ENCODE assay signal across 26 cellular contexts in genomic region chr1:8551613-8552093, GRCh38.
DNase-seq lines count a peak whose midpoint lies in the region; ATAC-seq, FAIRE-seq and TF ChIP-seq lines count a peak whose summit lies in the region.
"Had no signal": no experiment of that assay in that cellular context is flagged by ENCODE, and none has a peak within 500 bp of the region (broad histone marks: within the 10 kb centered on the region; RNA-seq: fewer than 3 reads in every experiment).

No MANE protein-coding gene starts in this region.

- no peaks in the 10 kb centered on the region for H3K9me3 Mint-ChIP-seq in WTC11
- H3K9me3 Mint-ChIP-seq: activated naive CD4-positive, alpha-beta T cell treated with anti-CD3 and anti-CD28 coated beads, Interleukin-2, amount 50 U/mL, for 72 hours; CD14-positive monocyte; natural killer cell; T-helper 1 cell treated with Interleukin-12 subunit alpha and Interleukin-12 subunit beta and Interleukin-4 antibody, amounts not matched to agents 30 μg/mL and 1 μg/mL, for 36 hours had no signal

- peaks cover 7% of the 10 kb centered on the region for H3K79me2 ChIP-seq in keratinocyte (ENCODE audit: control insufficient read depth, insufficient read depth, low read length)

- POLR2A ChIA-PET in WTC11 (lab: Charles Lee): no interaction called here

- no peak overlapping the region for H3K4me2 ChIP-seq in keratinocyte (ENCODE audit: control insufficient read depth, extremely low read depth, insufficient read depth, low read depth, low read length)

- H2AFZ ChIP-seq in keratinocyte (ENCODE audit: control insufficient read depth, low read length): no peak overlapping the region

- H3K27ac ChIP-seq in keratinocyte (ENCODE audit: control insufficient read depth, insufficient read depth, low read length) (no peak overlapping the region), pancreas (peak overlapping the region; percentile 23 to 55 (median 38)), left lung (no peak overlapping the region)
- H3K27ac ChIP-seq: ascending aorta, epithelial cell of prostate, heart left ventricle, ovary, RWPE1 had no signal

- H3K36me3 Mint-ChIP-seq in WTC11: peaks cover 27% of the 10 kb centered on the region
- H3K36me3 Mint-ChIP-seq: natural killer cell had no signal

- H3K27me3 Mint-ChIP-seq in WTC11 (ENCODE audit: low read depth): no peaks in the 10 kb centered on the region

- H3K9me1 ChIP-seq in keratinocyte (ENCODE audit: control insufficient read depth, extremely low read depth, insufficient read depth, low read length): no peaks in the 10 kb centered on the region

- H3K27me3 ChIP-seq in keratinocyte (ENCODE audit: control insufficient read depth, extremely low read depth, insufficient read depth, low read length): no peaks in the 10 kb centered on the region
- no peaks in the 10 kb centered on the region for H3K27me3 ChIP-seq in pancreas
- H3K27me3 ChIP-seq in left lung: no peaks in the 10 kb centered on the region
- H3K27me3 ChIP-seq: ascending aorta, heart left ventricle, ovary had no signal

- H3K4me1 ChIP-seq in keratinocyte (ENCODE audit: control insufficient read depth, extremely low read depth, insufficient read depth, low read length) (peaks cover 10% of the 10 kb centered on the region), pancreas (peaks cover 5 to 30% (median 27%) of the 10 kb centered on the region in 3 donors), left lung (peaks cover 0 to 7% of the 10 kb centered on the region in 2 donors)
- H3K4me1 ChIP-seq: ascending aorta had no signal

- in situ Hi-C loops in G401 (cut with HindIII; ENCODE audit: low sequenced_read_pairs): no loop called here

- intact Hi-C loops in pancreas (cut with DNase I): loop anchor here in 1 of 3 donors (10.0 kb wide), 1 partner anchor 173 kb away; no protein-coding TSS in a partner anchor
- intact Hi-C loops in left lung (cut with DNase I): no loop called here

- H3K9me3 ChIP-seq in keratinocyte (ENCODE audit: control insufficient read depth, low read depth, low read length): no peaks in the 10 kb centered on the region
- no peaks in the 10 kb centered on the region for H3K9me3 ChIP-seq in pancreas
- no peaks in the 10 kb centered on the region for H3K9me3 ChIP-seq in left lung
- H3K9me3 ChIP-seq: ascending aorta, heart left ventricle, ovary had no signal

- ATAC-seq in WTC11 (no peak), pancreas (peak; percentile 77 to 88 (median 81)), HG02571 (IDR thresholded peaks at IDR 0.05; ENCODE audit: unreplicated experiment) (no peak), left lung (no peak)
- ATAC-seq: activated naive CD4-positive, alpha-beta T cell treated with anti-CD3 and anti-CD28 coated beads, Interleukin-2, amount 50 U/mL, for 72 hours; heart left ventricle; natural killer cell; right cardiac atrium had no signal

- H3K36me3 ChIP-seq in keratinocyte (ENCODE audit: control insufficient read depth in 2 of 2, extremely low read depth in 1 of 2, insufficient read depth in 2 of 2, low read length in 2 of 2) (peaks cover 0 to 1% of the 10 kb centered on the region in 2 experiments), pancreas (no peaks in the 10 kb centered on the region), left lung (no peaks in the 10 kb centered on the region)
- H3K36me3 ChIP-seq: ascending aorta, ovary had no signal

- peak overlapping the region; percentile 49 for H3K27ac Mint-ChIP-seq in WTC11
- H3K27ac Mint-ChIP-seq: CD14-positive monocyte; T-helper 1 cell treated with Interleukin-12 subunit alpha and Interleukin-12 subunit beta and Interleukin-4 antibody, amounts not matched to agents 30 μg/mL and 1 μg/mL, for 36 hours had no signal

- TF ChIP-seq CTCF in WTC11 (IDR thresholded peaks at IDR 0.05) (no peak), keratinocyte (optimal IDR thresholded peaks at IDR 0.05 in 1 of 3, IDR thresholded peaks at IDR 0.05 in 1 of 3, conservative IDR thresholded peaks at IDR 0.05 in 1 of 3; ENCODE audit: extremely low read depth in 1 of 3, insufficient read depth in 2 of 3, low read length in 3 of 3) (no peak), pancreas (IDR thresholded peaks at IDR 0.05) (no peak), left lung (IDR thresholded peaks at IDR 0.05) (no peak)

- dilution Hi-C loops in keratinocyte (cut with MboI; ENCODE audit: extremely low pct_ligation_motif_present, low sequenced_read_pairs): no loop called here

- H3K9ac ChIP-seq in keratinocyte (ENCODE audit: control insufficient read depth, extremely low read depth, insufficient read depth, low read length): no peak overlapping the region

- peaks cover 14% of the 10 kb centered on the region for H3K4me1 Mint-ChIP-seq in WTC11

- H4K20me1 ChIP-seq in keratinocyte (ENCODE audit: control insufficient read depth, extremely low read depth, insufficient read depth, low read length): no peaks in the 10 kb centered on the region

- H3K4me3 ChIP-seq in keratinocyte (ENCODE audit: control insufficient read depth in 2 of 3, extremely low read depth in 1 of 3, insufficient read depth in 2 of 3, low read depth in 1 of 3, low read length in 3 of 3) (no peak overlapping the region), pancreas (no peak overlapping the region), left lung (no peak overlapping the region)
- H3K4me3 ChIP-seq: ascending aorta, heart left ventricle, ovary had no signal

- FAIRE-seq in GM19239 (lab: Jason Lieb, UNC): peak; percentile 47
- peak; percentile 9 for FAIRE-seq in keratinocyte (lab: Jason Lieb, UNC)
- no peak for FAIRE-seq in pancreas (lab: Jason Lieb, UNC)

- DNase-seq in GM19239 (ENCODE audit: insufficient read length, low spot score) (no peak), WTC11 (ENCODE audit: low spot score) (no peak), keratinocyte (ENCODE audit: low read depth, low spot score) (no peak), pancreas (peak in 2 of 6 donors; percentile 15 to 27), left lung (no peak), G401 (ENCODE audit: low spot score) (no peak), AML-193 (lab: John Stamatoyannopoulos, UW) (no peak)
- DNase-seq: activated CD4-positive, alpha-beta T cell treated with anti-CD3 and anti-CD28 coated beads for 4 hours; heart left ventricle; KG1; left cardiac atrium; midbrain; natural killer cell; NCI-H146; NCI-H526 treated with DMSO at 0.1 percent for 48 hours; ovary; right cardiac atrium; stimulated activated CD4-positive, alpha-beta T cell treated with anti-CD3 and anti-CD28 coated beads, Interleukin-12 subunit alpha, Interleukin-12 subunit beta, amount 100 ng/mL, for 4 hours; stimulated activated naive CD4-positive, alpha-beta T cell treated with Interleukin-2 at 50 U/mL for 16 hours had no signal

- WGBS in pancreas, 2 donors: 5 to 6% methylated on average over 3 of the region's 3 CpGs

- H3K4me3 Mint-ChIP-seq in WTC11: no peak overlapping the region
- H3K4me3 Mint-ChIP-seq: CD14-positive monocyte; natural killer cell; T-helper 1 cell treated with Interleukin-12 subunit alpha and Interleukin-12 subunit beta and Interleukin-4 antibody, amounts not matched to agents 30 μg/mL and 1 μg/mL, for 36 hours had no signal

- CTCF ChIA-PET in WTC11 (lab: Charles Lee): interaction anchor here (1.2 to 2.1 kb wide), 2 partner anchors 10 to 298 kb away, joined by 6 to 14 read pairs; no protein-coding TSS in a partner anchor

TF ChIP-seq in WTC11, 78 proteins besides CTCF, POLR2A, EP300 and RAD21 (continues in another document):
- TF ChIP-seq PREB (CRISPR knock-in tag; IDR thresholded peaks at IDR 0.05; ENCODE audit: borderline replicate concordance) (no peak), ZNF423 (CRISPR knock-in tag; IDR thresholded peaks at IDR 0.05) (no peak), ZNF425 (CRISPR knock-in tag; conservative IDR thresholded peaks at IDR 0.05) (no peak), CDX4 (CRISPR knock-in tag; IDR thresholded peaks at IDR 0.05; ENCODE audit: borderline replicate concordance) (no peak), ZNF232 (CRISPR knock-in tag; IDR thresholded peaks at IDR 0.05) (no peak)

Comparison
In these comparisons a context has a peak if more than half of its experiments do, and no peak if none do; other contexts are left out.
1. ATAC-seq: peak in pancreas (4 of 4); none in WTC11 (single experiment), HG02571 (single experiment) and left lung (single experiment).
2. H3K27ac ChIP-seq: peak in pancreas (4 of 4); none in keratinocyte (single experiment) and left lung (0 of 2).